8 cellular contexts compared by ENCODE assay signal in genomic region chrX:131792356-131792749, GRCh38.
DNase-seq lines count a peak whose midpoint lies in the region; ATAC-seq and TF ChIP-seq lines count a peak whose summit lies in the region.

No MANE protein-coding gene starts in this region.

- H3K36me3 ChIP-seq in CD4-positive, alpha-beta memory T cell (ENCODE audit: insufficient read depth, low read length), result no peaks in the 10 kb centered on the region
- no peaks in the 10 kb centered on the region for H3K36me3 ChIP-seq in OCI-LY1 (ENCODE audit: insufficient read depth, low read length)
- no peaks in the 10 kb centered on the region for H3K36me3 ChIP-seq in fibroblast of lung (ENCODE audit: control insufficient read depth, insufficient read depth, low read length)

- CTCF ChIA-PET in CD4-positive, alpha-beta memory T cell (lab: Charles Lee; ENCODE audit: partially characterized antibody), result no interaction called here

- H3K9me3 ChIP-seq in CD4-positive, alpha-beta memory T cell (ENCODE audit: control insufficient read depth in 1 of 2, low read length in 2 of 2), result no peaks in the 10 kb centered on the region
- no peaks in the 10 kb centered on the region for H3K9me3 ChIP-seq in OCI-LY1 (ENCODE audit: low read length)
- H3K9me3 ChIP-seq in fibroblast of lung (ENCODE audit: control insufficient read depth, insufficient read depth, low read depth, low read length), result no peaks in the 10 kb centered on the region

- H3K27me3 Mint-ChIP-seq in CD4-positive, alpha-beta memory T cell, result no peaks in the 10 kb centered on the region

- peak overlapping the region; percentile 78 for H3K4me2 ChIP-seq in OCI-LY1 (ENCODE audit: low read length)
- H3K4me2 ChIP-seq in fibroblast of lung (ENCODE audit: extremely low read depth, insufficient read depth, low read length), result peak overlapping the region; percentile 80

- H3K4me1 Mint-ChIP-seq in CD4-positive, alpha-beta memory T cell, result peaks cover 0 to 14% (median 2%) of the 10 kb centered on the region in 4 donors

- no peaks in the 10 kb centered on the region for H3F3A ChIP-seq in OCI-LY1 (ENCODE audit: insufficient read depth, low read length)

- H3K4me3 Mint-ChIP-seq in CD4-positive, alpha-beta memory T cell, result peak overlapping the region in 6 of 8 donors; percentile 95 to 99 (median 98)

- H3K9me2 ChIP-seq in OCI-LY1 (ENCODE audit: low read depth, low read length), result no peaks in the 10 kb centered on the region

- no peaks in the 10 kb centered on the region for H4K20me1 ChIP-seq in OCI-LY1 (ENCODE audit: insufficient read depth, low read length)
- H4K20me1 ChIP-seq in fibroblast of lung (ENCODE audit: control insufficient read depth, extremely low read depth, insufficient read depth, low read length), result no peaks in the 10 kb centered on the region

- TF ChIP-seq CTCF in OCI-LY1 (IDR thresholded peaks at IDR 0.05; ENCODE audit: low read length) (peak; percentile 47), fibroblast of lung (conservative IDR thresholded peaks at IDR 0.05 in 1 of 2, IDR thresholded peaks at IDR 0.05 in 1 of 2; ENCODE audit: low read depth in 1 of 2, low read length in 2 of 2) (no peak)

- no peak overlapping the region for H3K4me3 ChIP-seq in CD4-positive, alpha-beta memory T cell (ENCODE audit: low read length in 2 of 2)
- H3K4me3 ChIP-seq in OCI-LY1 (ENCODE audit: low read depth, low read length, poor library complexity, severe bottlenecking), result peak overlapping the region; percentile 59
- peak overlapping the region in 2 of 4 experiments; percentile 34 to 41 for H3K4me3 ChIP-seq in fibroblast of lung (replicated peaks in 1 of 4; ENCODE audit: control extremely low read depth in 1 of 4, insufficient read depth in 1 of 4, low read depth in 3 of 4, low read length in 4 of 4)

- H3K27ac Mint-ChIP-seq in CD4-positive, alpha-beta memory T cell, result peak overlapping the region in 5 of 7 donors; percentile 90 to 95 (median 92)

- peak in 4 of 5 donors; percentile 88 to 93 (median 92) for DNase-seq in CD4-positive, alpha-beta memory T cell
- DNase-seq in fibroblast of lung (ENCODE audit: low read depth in 2 of 2) (peak in 1 of 2 donors; percentile 83), GM19238 (ENCODE audit: insufficient read length, low spot score) (no peak), medulla oblongata (ENCODE audit: extremely low spot score) (no peak)

- no peaks in the 10 kb centered on the region for H3K9me3 Mint-ChIP-seq in CD4-positive, alpha-beta memory T cell

- H3K9ac ChIP-seq in OCI-LY1 (ENCODE audit: low read length), result peak overlapping the region; percentile 70
- H3K9ac ChIP-seq in fibroblast of lung (ENCODE audit: insufficient read depth, low read length), result no peak overlapping the region

- H3K36me3 Mint-ChIP-seq in CD4-positive, alpha-beta memory T cell, result peaks cover 0 to 3% of the 10 kb centered on the region in 2 donors

- no peak overlapping the region for H3K27ac ChIP-seq in CD4-positive, alpha-beta memory T cell (ENCODE audit: low read depth, low read length)
- H3K27ac ChIP-seq in OCI-LY1 (ENCODE audit: low read depth, low read length, poor library complexity, severe bottlenecking) (peak overlapping the region; percentile 90), fibroblast of lung (ENCODE audit: insufficient read depth, low read length) (no peak overlapping the region), temporal lobe (ENCODE audit: low read depth, low read length) (peak overlapping the region; percentile 77)

- H2AFZ ChIP-seq in OCI-LY1 (ENCODE audit: low read length), result no peak overlapping the region; the same call in 1 of the 2 replicates
- H2AFZ ChIP-seq in fibroblast of lung (ENCODE audit: low read length), result peak overlapping the region; percentile 46

- H3K79me2 ChIP-seq in OCI-LY1 (ENCODE audit: insufficient read depth, low read length), result no peaks in the 10 kb centered on the region
- no peaks in the 10 kb centered on the region for H3K79me2 ChIP-seq in fibroblast of lung (ENCODE audit: control insufficient read depth, insufficient read depth, low read length)

- POLR2A ChIA-PET in CD4-positive, alpha-beta memory T cell (lab: Charles Lee; ENCODE audit: partially characterized antibody), result no interaction called here

- intact Hi-C loops in CD4-positive, alpha-beta memory T cell (cut with micrococcal nuclease), result no loop called here

- peak; percentile 67 for ATAC-seq in GM21723 (IDR thresholded peaks at IDR 0.05; ENCODE audit: unreplicated experiment)
- no peak for ATAC-seq in HG02798 (IDR thresholded peaks at IDR 0.05; ENCODE audit: poor library complexity, unreplicated experiment)

- no peaks in the 10 kb centered on the region for H3K27me3 ChIP-seq in CD4-positive, alpha-beta memory T cell (ENCODE audit: insufficient read depth, low read length)
- H3K27me3 ChIP-seq in OCI-LY1 (ENCODE audit: insufficient read depth, low read length) (no peaks in the 10 kb centered on the region), fibroblast of lung (ENCODE audit: control insufficient read depth, insufficient read depth, low read length) (peaks cover 5% of the 10 kb centered on the region)

- no peaks in the 10 kb centered on the region for H3K4me1 ChIP-seq in CD4-positive, alpha-beta memory T cell (ENCODE audit: insufficient read depth, low read length)
- peaks cover 27% of the 10 kb centered on the region for H3K4me1 ChIP-seq in OCI-LY1 (ENCODE audit: insufficient read depth, low read length, severe bottlenecking)
- H3K4me1 ChIP-seq in fibroblast of lung (ENCODE audit: control insufficient read depth, extremely low read depth, insufficient read depth, low read length), result no peaks in the 10 kb centered on the region

Comparison
In these comparisons a context has a peak if more than half of its experiments do, and no peak if none do; other contexts are left out.
1. DNase-seq: peak in CD4-positive, alpha-beta memory T cell (4 of 5); none in GM19238 (single experiment) and medulla oblongata (single experiment).
2. H3K27ac ChIP-seq: peak in OCI-LY1 (single experiment) and temporal lobe (single experiment); none in CD4-positive, alpha-beta memory T cell (single experiment) and fibroblast of lung (single experiment).